Comparison of ENCODE assay signal across 8 cellular contexts in genomic region chr9:33921967-33922895, GRCh38.
DNase-seq lines count a peak whose midpoint lies in the region; ATAC-seq and TF ChIP-seq lines count a peak whose summit lies in the region.

No MANE protein-coding gene starts in this region.

- TF ChIP-seq CTCF in BE2C (IDR thresholded peaks at IDR 0.05; ENCODE audit: low read depth, low read length) (peak; percentile 87), spleen (IDR thresholded peaks at IDR 0.05 in 8 of 11, conservative IDR thresholded peaks at IDR 0.05 in 3 of 11) (peak in 8 of 11 experiments; percentile 14 to 63 (median 44))

- in situ Hi-C loops in SK-MEL-5 (cut with HindIII; ENCODE audit: low pct_unique_long_range_greater_than_20kb, low sequenced_read_pairs): no loop called here

- DNase-seq in BE2C (peak; percentile 60), SK-MEL-5 (ENCODE audit: low read depth, low spot score) (peak; percentile 57), erythroblast (lab: John Stamatoyannopoulos, UW) (peak; percentile 19 to 46), spleen (peak; percentile 62), NCI-H446 treated with DMSO at 0.1 percent for 48 hours (lab: John Stamatoyannopoulos, UW) (no peak), EL (no peak)

- intact Hi-C loops in spleen (cut with DNase I; ENCODE audit: low total_unique reads): no loop called here

- TF ChIP-seq POLR2A in erythroblast (IDR thresholded peaks at IDR 0.05; ENCODE audit: low read length) (no peak), spleen (IDR thresholded peaks at IDR 0.05) (no peak)

- peak; percentile 49 for ATAC-seq in GM18868 (IDR thresholded peaks at IDR 0.05; ENCODE audit: unreplicated experiment)
- no peak for ATAC-seq in GM19328 (IDR thresholded peaks at IDR 0.05; ENCODE audit: unreplicated experiment)

- H3K27ac ChIP-seq in spleen: no peak overlapping the region

- H3K27me3 ChIP-seq in BE2C (no peaks in the 10 kb centered on the region), spleen (replicated peaks in 1 of 7) (no peaks in the 10 kb centered on the region)

- H3K4me3 ChIP-seq in BE2C (ENCODE audit: low read depth, low read length) (no peak overlapping the region), spleen (no peak overlapping the region)

- peaks cover 100% of the 10 kb centered on the region for H3K36me3 ChIP-seq in BE2C
- H3K36me3 ChIP-seq in spleen: peaks cover 0 to 100% (median 85%) of the 10 kb centered on the region in 6 donors

- no peaks in the 10 kb centered on the region; the same call in 1 of the 2 replicates for H3K9me3 ChIP-seq in BE2C
- no peaks in the 10 kb centered on the region for H3K9me3 ChIP-seq in spleen

- H3K4me1 ChIP-seq in BE2C (no peaks in the 10 kb centered on the region), spleen (no peaks in the 10 kb centered on the region)

- 87 to 94% (median 91%) methylated on average over 14 of the region's 14 CpGs for WGBS in spleen, 5 donors

Comparison
In these comparisons a context has a peak if more than half of its experiments do, and no peak if none do; other contexts are left out.
1. DNase-seq: peak in BE2C (single experiment), SK-MEL-5 (single experiment), erythroblast (2 of 2) and spleen (single experiment); none in NCI-H446 treated with DMSO at 0.1 percent for 48 hours (single experiment) and EL (single experiment).